ENCODE assay signal across 1 cellular context in genomic region chr17:59423903-59424302, GRCh38.
TF ChIP-seq lines count a peak whose summit lies in the region.

No MANE protein-coding gene starts in this region.

TF ChIP-seq in GM23338, 12 proteins besides CTCF, POLR2A, EP300 and RAD21 (continued from another document):
- TF ChIP-seq REST (IDR thresholded peaks at IDR 0.05; ENCODE audit: unreplicated experiment) (no peak), ZNF331 (CRISPR knock-in tag; IDR thresholded peaks at IDR 0.05; ENCODE audit: low read depth) (no peak), POLR2AphosphoS5 (IDR thresholded peaks at IDR 0.05; ENCODE audit: low read depth) (no peak), ETS1 (IDR thresholded peaks at IDR 0.05) (no peak), CREB1 (CRISPR knock-in tag; IDR thresholded peaks at IDR 0.05; ENCODE audit: low read depth) (no peak), EZH2phosphoT487 (IDR thresholded peaks at IDR 0.05; ENCODE audit: unreplicated experiment) (no peak), NANOG (IDR thresholded peaks at IDR 0.05; ENCODE audit: borderline replicate concordance) (no peak), EZH2 (IDR thresholded peaks at IDR 0.05; ENCODE audit: low read depth, unreplicated experiment) (no peak), ZNF114 (CRISPR knock-in tag; IDR thresholded peaks at IDR 0.05) (no peak), JUNB (IDR thresholded peaks at IDR 0.05; ENCODE audit: unreplicated experiment) (no peak)
